7 cellular contexts compared by ENCODE assay signal in the genomic region with DNA sequence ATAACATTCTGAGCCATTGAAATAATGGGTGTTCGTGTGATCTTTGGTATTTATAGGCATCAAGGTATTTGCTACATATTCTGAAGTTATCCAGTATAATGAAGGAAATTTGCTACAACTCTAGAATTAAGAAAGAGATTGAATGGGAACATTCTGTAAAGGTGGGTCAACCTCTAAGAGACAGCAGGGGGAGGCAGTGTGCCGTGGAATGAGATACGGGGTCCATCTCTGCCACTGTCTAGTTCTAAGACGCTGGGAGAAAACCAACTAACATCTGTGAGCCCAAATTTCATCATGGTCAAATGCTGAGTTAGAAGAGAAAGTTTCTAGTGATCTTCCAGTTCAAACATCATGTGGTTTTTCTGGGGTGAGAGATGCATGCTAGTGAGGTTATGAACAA.
DNase-seq lines count a peak whose midpoint lies in the region; ATAC-seq and TF ChIP-seq lines count a peak whose summit lies in the region.

No MANE protein-coding gene starts in this region.

- H3K27ac ChIP-seq in testis = no peak overlapping the region
- no peak overlapping the region for H3K27ac ChIP-seq in breast epithelium

- TF ChIP-seq POLR2A in testis (IDR thresholded peaks at IDR 0.05) (no peak), breast epithelium (IDR thresholded peaks at IDR 0.05) (no peak)

- H3K9me3 ChIP-seq in testis (no peaks in the 10 kb centered on the region), breast epithelium (no peaks in the 10 kb centered on the region)

- WGBS in testis, 2 donors = 23 to 48% methylated on average over 4 of the region's 4 CpGs

- H3K36me3 ChIP-seq in testis (ENCODE audit: low read depth, missing control alignments) = no peaks in the 10 kb centered on the region
- H3K36me3 ChIP-seq in breast epithelium = no peaks in the 10 kb centered on the region

- H3K4me1 ChIP-seq in testis = no peaks in the 10 kb centered on the region
- no peaks in the 10 kb centered on the region for H3K4me1 ChIP-seq in breast epithelium

- TF ChIP-seq CTCF in fibroblast of villous mesenchyme (IDR thresholded peaks at IDR 0.05; ENCODE audit: insufficient read depth, low read depth, low read length) = peak; percentile 2
- peak; percentile 32 to 48 (median 37) for TF ChIP-seq CTCF in testis (IDR thresholded peaks at IDR 0.05)
- peak in 1 of 3 donors; percentile 48 for TF ChIP-seq CTCF in breast epithelium (IDR thresholded peaks at IDR 0.05)

- H3K4me3 ChIP-seq in fibroblast of villous mesenchyme (ENCODE audit: low read depth, low read length) (no peak overlapping the region), testis (no peak overlapping the region), breast epithelium (no peak overlapping the region)

- ATAC-seq in GM19035 (IDR thresholded peaks at IDR 0.05; ENCODE audit: unreplicated experiment) (peak; percentile 86), HG02763 (IDR thresholded peaks at IDR 0.05; ENCODE audit: unreplicated experiment) (peak; percentile 95)

- DNase-seq in NCI-H69 (lab: John Stamatoyannopoulos, UW) = peak; percentile 46
- DNase-seq in fibroblast of villous mesenchyme (ENCODE audit: low read depth) = peak; percentile 1
- peak; percentile 74 for DNase-seq in testis
- DNase-seq in breast epithelium (ENCODE audit: low spot score in 2 of 2) = no peak
- no peak for DNase-seq in AG20443 (ENCODE audit: low spot score)

- H3K27me3 ChIP-seq in testis (no peaks in the 10 kb centered on the region), breast epithelium (no peaks in the 10 kb centered on the region)

- intact Hi-C loops in testis (cut with DNase I; ENCODE audit: low total_unique reads) (no loop called here), breast epithelium (cut with DNase I; ENCODE audit: low total_unique reads) (no loop called here)

Comparison
In these comparisons a context has a peak if more than half of its experiments do, and no peak if none do; other contexts are left out.
1. DNase-seq: peak in NCI-H69 (single experiment), fibroblast of villous mesenchyme (single experiment) and testis (single experiment); none in breast epithelium (0 of 2) and AG20443 (single experiment).